ENCODE assay signal across 9 cellular contexts in the genomic region with DNA sequence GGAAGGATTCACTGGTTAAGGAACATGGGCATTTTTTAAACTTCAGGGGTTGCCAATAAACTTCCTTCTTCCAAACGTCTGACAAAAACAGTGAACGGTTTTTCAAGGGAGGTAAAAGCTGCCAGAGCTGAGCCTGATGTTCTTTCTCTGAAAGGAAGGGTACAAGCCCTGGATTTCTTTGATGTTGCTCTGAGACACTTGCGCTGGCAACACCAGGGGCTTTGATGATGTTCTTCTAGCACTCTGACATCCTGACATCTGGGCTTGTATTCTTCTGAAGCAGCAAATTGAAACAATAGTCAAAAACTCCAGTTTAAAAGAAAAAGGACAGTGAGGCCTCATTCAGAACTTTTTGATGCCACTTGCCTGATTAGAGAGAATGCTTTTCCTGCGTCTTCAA. TPM values are rescaled to one million over a fixed set of nuclear protein-coding genes. Genes with fewer than 3 reads are reported as not detected.
"Had no signal": no experiment of that assay in that cellular context is flagged by ENCODE, and none has a peak within 500 bp of the region (broad histone marks: within the 10 kb centered on the region; RNA-seq: fewer than 3 reads in every experiment).

No MANE protein-coding gene starts in this region.

- H3K4me3 ChIP-seq: GM23338 had no signal

- H3K4me3 Mint-ChIP-seq: GM23338, H9 had no signal

- DNase-seq: H9, HCEC 1CT, IMR-90, KBM-7 had no signal

- FAIRE-seq: H1, H54, HTR-8/SVneo had no signal

- H3K9me3 Mint-ChIP-seq: GM23338 had no signal

- H2AFZ ChIP-seq: GM23338 had no signal

- H3K27ac Mint-ChIP-seq: GM23338, H9 had no signal

- H3K4me1 Mint-ChIP-seq: GM23338, H9 had no signal

- H3K4me2 ChIP-seq: GM23338 had no signal

RNA-seq across cellular contexts. Expression of a gene that starts 11.8 kb away (rescaled TPM):
- total RNA-seq: GM23338, H1, H9, HT-29, IMR-90 had no signal
